8 cellular contexts compared by ENCODE assay signal in genomic region chr14:50943261-50943942, GRCh38. TPM values are rescaled to one million over a fixed set of nuclear protein-coding genes. Genes with fewer than 3 reads are reported as not detected.
DNase-seq lines count a peak whose midpoint lies in the region; ATAC-seq and TF ChIP-seq lines count a peak whose summit lies in the region.

No MANE protein-coding gene starts in this region.

- DNase-seq in ELR (ENCODE audit: low read depth) = peak; percentile 61
- DNase-seq in NCI-H69 (lab: John Stamatoyannopoulos, UW) = peak; percentile 27
- peak; percentile 76 for DNase-seq in coronary artery (ENCODE audit: low spot score)
- peak; percentile 31 for DNase-seq in medulla oblongata (ENCODE audit: extremely low spot score)
- peak; percentile 38 to 48 for DNase-seq in tibial nerve (ENCODE audit: low spot score in 2 of 2)
- no peak for DNase-seq in activated CD4-positive, CD25-positive, alpha-beta regulatory T cell treated with anti-CD3 and anti-CD28 coated beads, Interleukin-2, amount 50 U/mL, for 72 hours
- no peak for DNase-seq in stimulated activated CD4-positive, alpha-beta T cell treated with anti-CD3 and anti-CD28 coated beads, Interleukin-1b, Interleukin-23, amount 100 ng/mL, for 48 hours

- H3K36me3 ChIP-seq in tibial nerve = peaks cover 0 to 7% (median 0%) of the 10 kb centered on the region in 3 donors

- H3K27ac ChIP-seq in coronary artery (peak overlapping the region; percentile 33 to 81), tibial nerve (peak overlapping the region; percentile 81 to 96 (median 90))

- no peak for TF ChIP-seq CTCF in coronary artery (IDR thresholded peaks at IDR 0.05)
- no peak for TF ChIP-seq CTCF in tibial nerve (IDR thresholded peaks at IDR 0.05)

- no peaks in the 10 kb centered on the region for H3K27me3 ChIP-seq in tibial nerve

- H3K4me3 ChIP-seq in coronary artery (peak overlapping the region; percentile 82), tibial nerve (peak overlapping the region; percentile 79 to 91 (median 86))

- TF ChIP-seq POLR2A in tibial nerve (IDR thresholded peaks at IDR 0.05) = no peak

- ATAC-seq in GM18861 (IDR thresholded peaks at IDR 0.05; ENCODE audit: unreplicated experiment) = no peak

- peaks cover 0 to 13% (median 0%) of the 10 kb centered on the region in 4 donors for H3K4me1 ChIP-seq in tibial nerve

- TF ChIP-seq EP300 in tibial nerve (IDR thresholded peaks at IDR 0.05) = peak in 1 of 2 donors; percentile 22

- H3K9me3 ChIP-seq in tibial nerve = no peaks in the 10 kb centered on the region

- WGBS in tibial nerve, 2 donors = 11 to 12% methylated on average over 23 to 26 of the region's 26 CpGs

RNA-seq across cellular contexts. Expression of gene PYGL, which starts 0.9 kb away (rescaled TPM):
- 100 to 1,000 TPM in 1 of 4 donors, 10 to 100 TPM in 3; 50.0 to 112 (median 74.3) TPM for total RNA-seq in tibial nerve

Comparison
In these comparisons a context has a peak if more than half of its experiments do, and no peak if none do; other contexts are left out.
1. DNase-seq: peak in ELR (single experiment), NCI-H69 (single experiment), coronary artery (single experiment), medulla oblongata (single experiment) and tibial nerve (2 of 2); none in activated CD4-positive, CD25-positive, alpha-beta regulatory T cell treated with anti-CD3 and anti-CD28 coated beads, Interleukin-2, amount 50 U/mL, for 72 hours (single experiment) and stimulated activated CD4-positive, alpha-beta T cell treated with anti-CD3 and anti-CD28 coated beads, Interleukin-1b, Interleukin-23, amount 100 ng/mL, for 48 hours (single experiment).